25 cellular contexts compared by ENCODE assay signal in genomic region chr19:23867895-23868294, GRCh38. TPM values are rescaled to one million over a fixed set of nuclear protein-coding genes. Genes with fewer than 3 reads are reported as not detected.
A peak's percentile ranks its signal among the peaks of the same experiment; 100 is the strongest.
DNase-seq lines count a peak whose midpoint lies in the region; ATAC-seq and TF ChIP-seq lines count a peak whose summit lies in the region.
"Had no signal": no experiment of that assay in that cellular context is flagged by ENCODE, and none has a peak within 500 bp of the region (broad histone marks: within the 10 kb centered on the region; RNA-seq: fewer than 3 reads in every experiment).

No MANE protein-coding gene starts in this region.

- no peaks in the 10 kb centered on the region for H3F3A ChIP-seq in OCI-LY1 (ENCODE audit: insufficient read depth, low read length)

- no peaks in the 10 kb centered on the region for H3K79me2 ChIP-seq in OCI-LY1 (ENCODE audit: insufficient read depth, low read length)

- no peaks in the 10 kb centered on the region for H4K20me1 ChIP-seq in OCI-LY1 (ENCODE audit: insufficient read depth, low read length)

- DNase-seq in COR-L47 (lab: John Stamatoyannopoulos, UW) (peak; percentile 29), GM03348 (ENCODE audit: low spot score) (peak; percentile 15), left lobe of liver (ENCODE audit: low spot score) (no peak), left colon (no peak), NCI-H774 (lab: John Stamatoyannopoulos, UW) (no peak)
- no peak for DNase-seq in activated naive CD8-positive, alpha-beta T cell treated with anti-CD3 and anti-CD28 coated beads, Interleukin-2, amount 50 U/mL, for 24 hours
- DNase-seq: activated CD4-positive, alpha-beta memory T cell treated with anti-CD3 and anti-CD28 coated beads, Interleukin-2, amount 10 ng/mL, durations not matched to agents 7 days and 5 days; activated CD4-positive, CD25-positive, alpha-beta regulatory T cell; activated gamma-delta T cell treated with Interleukin-2 at 50 U/mL for 16 hours; brain microvascular endothelial cell; colonic mucosa; GOT3; kidney glomerular epithelial cell; MM.1S; naive thymus-derived CD4-positive, alpha-beta T cell; NCI-H1436; NCI-H2227 treated with DMSO at 0.1 percent for 48 hours; small intestine; stimulated activated CD4-positive, alpha-beta T cell treated with anti-CD3 and anti-CD28 coated beads, Interleukin-2, amount 100 ng/mL, for 24 hours had no signal

- H3K4me2 ChIP-seq in OCI-LY1 (ENCODE audit: low read length): no peak overlapping the region

- intact Hi-C loops in left colon (cut with DNase I, micrococcal nuclease): no loop called here

- no peaks in the 10 kb centered on the region for H3K4me1 ChIP-seq in OCI-LY1 (ENCODE audit: insufficient read depth, low read length, severe bottlenecking)
- H3K4me1 ChIP-seq: colonic mucosa, vagina had no signal

- no peak overlapping the region for H3K4me3 ChIP-seq in OCI-LY1 (ENCODE audit: low read depth, low read length, poor library complexity, severe bottlenecking)
- H3K4me3 ChIP-seq: colonic mucosa, SK-N-MC, vagina had no signal

- H3K27me3 Mint-ChIP-seq in activated naive CD8-positive, alpha-beta T cell treated with anti-CD3 and anti-CD28 coated beads, Interleukin-2, amount 50 U/mL, for 24 hours: no peaks in the 10 kb centered on the region
- H3K27me3 Mint-ChIP-seq: activated CD4-positive, alpha-beta memory T cell treated with anti-CD3 and anti-CD28 coated beads, Interleukin-2, amount 10 ng/mL, durations not matched to agents 7 days and 5 days; IgD-negative memory B cell; memory B cell; naive thymus-derived CD4-positive, alpha-beta T cell; stimulated activated memory B cell treated with anti-CD40 and anti-IgM and Interleukin-4, amounts not matched to agents 10 μg/mL and 1 μg/mL and 100 μg/mL, for 72 hours had no signal

- no peak overlapping the region for H3K9ac ChIP-seq in OCI-LY1 (ENCODE audit: low read length)

- no peaks in the 10 kb centered on the region for H3K36me3 Mint-ChIP-seq in activated naive CD8-positive, alpha-beta T cell treated with anti-CD3 and anti-CD28 coated beads, Interleukin-2, amount 50 U/mL, for 24 hours (ENCODE audit: low read depth)
- H3K36me3 Mint-ChIP-seq: IgD-negative memory B cell; memory B cell; stimulated activated memory B cell treated with anti-CD40 and anti-IgM and Interleukin-4, amounts not matched to agents 10 μg/mL and 1 μg/mL and 100 μg/mL, for 72 hours had no signal

- no peaks in the 10 kb centered on the region for H3K27me3 ChIP-seq in OCI-LY1 (ENCODE audit: insufficient read depth, low read length)
- H3K27me3 ChIP-seq: brain microvascular endothelial cell, colonic mucosa, vagina had no signal

- H2AFZ ChIP-seq in OCI-LY1 (ENCODE audit: low read length): no peak overlapping the region

- no peak overlapping the region for H3K27ac Mint-ChIP-seq in activated naive CD8-positive, alpha-beta T cell treated with anti-CD3 and anti-CD28 coated beads, Interleukin-2, amount 50 U/mL, for 24 hours
- H3K27ac Mint-ChIP-seq: activated CD4-positive, alpha-beta memory T cell treated with anti-CD3 and anti-CD28 coated beads, Interleukin-2, amount 10 ng/mL, durations not matched to agents 7 days and 5 days; IgD-negative memory B cell; memory B cell; naive thymus-derived CD4-positive, alpha-beta T cell; stimulated activated memory B cell treated with anti-CD40 and anti-IgM and Interleukin-4, amounts not matched to agents 10 μg/mL and 1 μg/mL and 100 μg/mL, for 72 hours had no signal

- H3K27ac ChIP-seq in OCI-LY1 (ENCODE audit: low read depth, low read length, poor library complexity, severe bottlenecking): no peak overlapping the region
- H3K27ac ChIP-seq: brain microvascular endothelial cell, colonic mucosa, SK-N-MC, vagina had no signal

- ATAC-seq in left lobe of liver: peak; percentile 65
- no peak for ATAC-seq in left colon
- ATAC-seq in activated naive CD8-positive, alpha-beta T cell treated with anti-CD3 and anti-CD28 coated beads, Interleukin-2, amount 50 U/mL, for 24 hours: no peak
- ATAC-seq: naive thymus-derived CD4-positive, alpha-beta T cell; stimulated activated memory B cell treated with anti-CD40 and anti-IgM and Interleukin-4, amounts not matched to agents 10 μg/mL and 1 μg/mL and 100 μg/mL, for 72 hours had no signal

- no peaks in the 10 kb centered on the region for H3K9me2 ChIP-seq in OCI-LY1 (ENCODE audit: low read depth, low read length)

- H3K4me3 Mint-ChIP-seq in activated naive CD8-positive, alpha-beta T cell treated with anti-CD3 and anti-CD28 coated beads, Interleukin-2, amount 50 U/mL, for 24 hours: no peak overlapping the region
- H3K4me3 Mint-ChIP-seq: activated CD4-positive, alpha-beta memory T cell treated with anti-CD3 and anti-CD28 coated beads, Interleukin-2, amount 10 ng/mL, durations not matched to agents 7 days and 5 days; IgD-negative memory B cell; memory B cell; naive thymus-derived CD4-positive, alpha-beta T cell; stimulated activated memory B cell treated with anti-CD40 and anti-IgM and Interleukin-4, amounts not matched to agents 10 μg/mL and 1 μg/mL and 100 μg/mL, for 72 hours had no signal

- H3K4me1 Mint-ChIP-seq in activated naive CD8-positive, alpha-beta T cell treated with anti-CD3 and anti-CD28 coated beads, Interleukin-2, amount 50 U/mL, for 24 hours: no peaks in the 10 kb centered on the region
- H3K4me1 Mint-ChIP-seq: activated CD4-positive, alpha-beta memory T cell treated with anti-CD3 and anti-CD28 coated beads, Interleukin-2, amount 10 ng/mL, durations not matched to agents 7 days and 5 days; IgD-negative memory B cell; memory B cell; naive thymus-derived CD4-positive, alpha-beta T cell; stimulated activated memory B cell treated with anti-CD40 and anti-IgM and Interleukin-4, amounts not matched to agents 10 μg/mL and 1 μg/mL and 100 μg/mL, for 72 hours had no signal

- peaks cover 10% of the 10 kb centered on the region for H3K9me3 Mint-ChIP-seq in activated naive CD8-positive, alpha-beta T cell treated with anti-CD3 and anti-CD28 coated beads, Interleukin-2, amount 50 U/mL, for 24 hours

- H3K9me3 ChIP-seq in OCI-LY1 (ENCODE audit: low read length): no peaks in the 10 kb centered on the region
- H3K9me3 ChIP-seq: colonic mucosa, vagina had no signal

- peak; percentile 27; the same call in 1 of the 2 replicates for TF ChIP-seq CTCF in OCI-LY1 (IDR thresholded peaks at IDR 0.05; ENCODE audit: low read length)

- H3K36me3 ChIP-seq in OCI-LY1 (ENCODE audit: insufficient read depth, low read length): no peaks in the 10 kb centered on the region
- H3K36me3 ChIP-seq: brain microvascular endothelial cell, colonic mucosa, vagina had no signal

RNA-seq across cellular contexts. Expression of gene ZNF726, which starts 46.8 kb away (rescaled TPM):
- total RNA-seq in left lobe of liver (0.63 TPM), left colon (1 to 10 TPM; 1.5 to 2.2 TPM)

Comparison
In these comparisons a context has a peak if more than half of its experiments do, and no peak if none do; other contexts are left out.
1. DNase-seq: peak in COR-L47 (single experiment) and GM03348 (single experiment); none in left lobe of liver (single experiment), left colon (0 of 2), activated naive CD8-positive, alpha-beta T cell treated with anti-CD3 and anti-CD28 coated beads, Interleukin-2, amount 50 U/mL, for 24 hours (single experiment) and NCI-H774 (single experiment).